Comparison of ENCODE assay signal across 8 cellular contexts in genomic region chr2:230864605-230865323, GRCh38. TPM values are rescaled to one million over a fixed set of nuclear protein-coding genes. Genes with fewer than 3 reads are reported as not detected.
A peak's percentile ranks its signal among the peaks of the same experiment; 100 is the strongest.
DNase-seq lines count a peak whose midpoint lies in the region; ATAC-seq, FAIRE-seq and TF ChIP-seq lines count a peak whose summit lies in the region.

ITM2C (plus strand) TSS chr2:230864942; CDS start chr2:230865026, 84 bp downstream.

- H3K4me1 ChIP-seq in Loucy (ENCODE audit: insufficient read depth, low read length, poor library complexity, severe bottlenecking) (peaks cover 34% of the 10 kb centered on the region), GM12878 (ENCODE audit: control insufficient read depth, insufficient read depth, low read length) (peaks cover 18% of the 10 kb centered on the region), skeletal muscle tissue (ENCODE audit: control insufficient read depth in 3 of 3, insufficient read depth in 3 of 3, low read length in 3 of 3) (peaks cover 5 to 16% (median 15%) of the 10 kb centered on the region in 3 donors)

- POLR2A ChIA-PET in GM12878 (lab: Charles Lee): interaction anchor here (0.5 to 1.0 kb wide), 4 partner anchors 9 to 60 kb away, joined by 3 to 6 read pairs (median 4); no protein-coding TSS in a partner anchor

- H3K4me2 ChIP-seq in Loucy (ENCODE audit: low read depth, low read length, poor library complexity, severe bottlenecking) (peak within 1 kb of the TSS; percentile 95), GM12878 (ENCODE audit: control insufficient read depth, insufficient read depth) (peak within 1 kb of the TSS; percentile 98)

- H3K27me3 ChIP-seq in Loucy (ENCODE audit: insufficient read depth, low read length, poor library complexity, severe bottlenecking) (peaks cover 4% of the 10 kb centered on the region), GM12878 (replicated peaks in 1 of 2; ENCODE audit: control insufficient read depth in 2 of 2, insufficient read depth in 2 of 2, low read length in 1 of 2) (no peaks in the 10 kb centered on the region; a peak in 2 of 4 replicates), skeletal muscle tissue (ENCODE audit: control insufficient read depth in 3 of 3, insufficient read depth in 3 of 3, low read length in 3 of 3) (peaks cover 17 to 27% (median 26%) of the 10 kb centered on the region in 3 donors)

- TF ChIP-seq POLR2A in GM12878 (IDR thresholded peaks at IDR 0.05; ENCODE audit: low read depth, low read length): peak; percentile 87

- H3K9me3 ChIP-seq in Loucy (ENCODE audit: insufficient read depth, low read depth, low read length) (no peaks in the 10 kb centered on the region), GM12878 (replicated peaks; ENCODE audit: control insufficient read depth, insufficient read depth, low read length) (no peaks in the 10 kb centered on the region), skeletal muscle tissue (ENCODE audit: control insufficient read depth in 3 of 3, low read length in 3 of 3) (no peaks in the 10 kb centered on the region)

- H3K9ac ChIP-seq in Loucy (ENCODE audit: low read depth, low read length, poor library complexity, severe bottlenecking) (peak within 1 kb of the TSS; percentile 98), GM12878 (ENCODE audit: control insufficient read depth, insufficient read depth, low read length) (peak within 1 kb of the TSS; percentile 76), skeletal muscle tissue (ENCODE audit: low read depth in 1 of 3, low read length in 3 of 3) (peak within 1 kb of the TSS; percentile 57 to 77 (median 59))

- peak; percentile 48 for TF ChIP-seq RAD21 in GM12878 (IDR thresholded peaks at IDR 0.05; ENCODE audit: insufficient read depth, low read depth, low read length)

- no peaks in the 10 kb centered on the region for H3K36me3 ChIP-seq in Loucy (ENCODE audit: insufficient read depth, low read length)
- no peaks in the 10 kb centered on the region for H3K36me3 ChIP-seq in GM12878 (ENCODE audit: control insufficient read depth in 2 of 2, insufficient read depth in 2 of 2, low read length in 1 of 2)
- H3K36me3 ChIP-seq in skeletal muscle tissue (ENCODE audit: control insufficient read depth in 3 of 3, insufficient read depth in 3 of 3, low read length in 3 of 3): no peaks in the 10 kb centered on the region

- peak within 1 kb of the TSS; percentile 97 for H3K4me3 ChIP-seq in Loucy (ENCODE audit: low read length, poor library complexity, severe bottlenecking)
- peak within 1 kb of the TSS; percentile 97 for H3K4me3 ChIP-seq in GM12878
- peak within 1 kb of the TSS; percentile 86 for H3K4me3 ChIP-seq in iPS-11a (ENCODE audit: low read depth, low read length)
- peak within 1 kb of the TSS; percentile 68 to 75 (median 69) for H3K4me3 ChIP-seq in skeletal muscle tissue (ENCODE audit: low read length in 3 of 3)

- H3K79me2 ChIP-seq in Loucy (ENCODE audit: insufficient read depth, low read length) (peaks cover 49% of the 10 kb centered on the region), GM12878 (ENCODE audit: control insufficient read depth, insufficient read depth, low read length) (peaks cover 4% of the 10 kb centered on the region)

- H3K27ac ChIP-seq in GM12878 (ENCODE audit: control insufficient read depth, insufficient read depth) (peak within 1 kb of the TSS; percentile 38), skeletal muscle tissue (ENCODE audit: low read depth, low read length) (no peak within 1 kb of the TSS)

- RAD21 ChIA-PET in GM12878 (lab: Charles Lee; ENCODE audit: unreplicated experiment): interaction anchor here (0.6 to 1.5 kb wide), 9 partner anchors 9 to 120 kb away, joined by 3 to 9 read pairs (median 4); partner anchors contain the start of gene GPR55

- BruUV-seq in GM12878 (replicated peaks; lab: Mats Ljungman, UMichigan): TSS peak; percentile 80

- 0 out of 2 replicates have a peak, but pooled peaks cover 8% of the 10 kb centered on the region for H3F3A ChIP-seq in Loucy (ENCODE audit: low read depth)

- no peak for TF ChIP-seq EP300 in GM12878 (IDR thresholded peaks at IDR 0.05; ENCODE audit: borderline replicate concordance in 1 of 2, control insufficient read depth in 1 of 2, low read depth in 2 of 2, low read length in 2 of 2)

- no peaks in the 10 kb centered on the region for H3K9me2 ChIP-seq in Loucy (replicated peaks; ENCODE audit: low read depth, low read length)

- CTCF ChIA-PET in GM12878 (lab: Yijun Ruan, JAX): interaction anchor here (0.6 to 4.9 kb wide), 13 partner anchors 9 to 124 kb away, joined by 3 to 25 read pairs (median 4); partner anchors contain the start of gene GPR55

- H4K20me1 ChIP-seq in Loucy (ENCODE audit: insufficient read depth, low read length, poor library complexity, severe bottlenecking) (peaks cover 20% of the 10 kb centered on the region), GM12878 (ENCODE audit: control insufficient read depth, insufficient read depth) (no peaks in the 10 kb centered on the region)

- SMC1A ChIA-PET in GM12878 (lab: Charles Lee; ENCODE audit: uncharacterized antibody, unreplicated experiment): interaction anchor here (1.3 to 1.8 kb wide), 3 partner anchors 8 to 60 kb away, joined by 3 to 5 read pairs (median 4); partner anchors contain the start of gene GPR55

- intact Hi-C loops in GM12878 (cut with micrococcal nuclease; ENCODE audit: unreplicated experiment): loop anchor here (2.0 kb wide), 1 partner anchor 30 kb away; no protein-coding TSS in a partner anchor

- TF ChIP-seq CTCF in Loucy (conservative IDR thresholded peaks at IDR 0.05; ENCODE audit: low read length) (peak; percentile 48), GM12878 (IDR thresholded peaks at IDR 0.05 in 2 of 3, conservative IDR thresholded peaks at IDR 0.05 in 1 of 3; ENCODE audit: control insufficient read depth in 2 of 3, extremely low read depth in 1 of 3, insufficient read depth in 1 of 3, low read depth in 3 of 3, low read length in 3 of 3) (peak; percentile 50 to 52 (median 52); a peak in 5 of 6 replicates)

- H2AFZ ChIP-seq in Loucy (ENCODE audit: low read length): peak within 1 kb of the TSS; percentile 73
- peak within 1 kb of the TSS; percentile 82 for H2AFZ ChIP-seq in GM12878 (ENCODE audit: control insufficient read depth, low read depth, low read length)

- 2% methylated on average over 39 of the region's 77 CpGs for whole genome bisulfite sequencing in GM12878 (ENCODE audit: insufficient coverage, insufficient replicate concordance, low lambda C conversion rate, missing lambda C conversion rate)

- FAIRE-seq in GM12878 (lab: Jason Lieb, UNC): peak; percentile 47

- in situ Hi-C loops in GM12878 (cut with MboI): no loop called here

- ATAC-seq in GM12878 (peak; percentile 84), GM18870 (IDR thresholded peaks at IDR 0.05; ENCODE audit: unreplicated experiment) (no peak)

- DNase-seq in GM03348 (ENCODE audit: low spot score): peak; percentile 95
- DNase-seq in GOT3 (lab: John Stamatoyannopoulos, UW): peak; percentile 53
- peak; percentile 64 for DNase-seq in T1000 (lab: John Stamatoyannopoulos, UW)
- DNase-seq in GM12878 (ENCODE audit: low read depth, low spot score): no peak

TF ChIP-seq in GM12878, 131 proteins besides CTCF, POLR2A, EP300 and RAD21 (continues in another document):
- TF ChIP-seq SREBF2 (IDR thresholded peaks at IDR 0.05; ENCODE audit: low read length) (no peak), SUPT20H (IDR thresholded peaks at IDR 0.05; ENCODE audit: borderline replicate concordance, control insufficient read depth, low read depth, low read length) (no peak), PAX8 (IDR thresholded peaks at IDR 0.05) (no peak), BCL11A (IDR thresholded peaks at IDR 0.05; ENCODE audit: low read depth, low read length) (no peak), NR2C1 (IDR thresholded peaks at IDR 0.05) (no peak), NFXL1 (IDR thresholded peaks at IDR 0.05; ENCODE audit: borderline replicate concordance) (no peak), ESRRA (IDR thresholded peaks at IDR 0.05; ENCODE audit: low read length) (0 out of 2 replicates have a peak, but pooled peaks have one; percentile 36), YY1 (IDR thresholded peaks at IDR 0.05; ENCODE audit: low read depth, low read length) (0 out of 2 replicates have a peak, but pooled peaks have one; percentile 38), YBX1 (IDR thresholded peaks at IDR 0.05) (no peak), STAT1 (conservative IDR thresholded peaks at IDR 0.05) (no peak), POLR2AphosphoS5 (IDR thresholded peaks at IDR 0.05; ENCODE audit: low read length) (0 out of 2 replicates have a peak, but pooled peaks have one; percentile 35), KDM1A (IDR thresholded peaks at IDR 0.05; ENCODE audit: borderline replicate concordance) (no peak), KAT2A (conservative IDR thresholded peaks at IDR 0.05; ENCODE audit: control insufficient read depth, low read depth, low read length) (no peak)

RNA-seq across cellular contexts. Expression of gene ITM2C, which starts in this region (rescaled TPM):
- 42.5 and 42.9 TPM in 2 replicates for total RNA-seq in GM12878 (2013; cell fraction: nucleolus; rRNA removed)
- 110 and 131 TPM in 2 replicates for total RNA-seq in GM12878 (2014; rRNA removed)
- 102 and 110 TPM in 2 replicates for total RNA-seq in GM12878 (2014; rRNA removed; fragmentation: Illumina TruSeq; extraction: Trizol)
- 155 and 167 TPM in 2 replicates for total RNA-seq in GM12878 (2021)
- 46.6 TPM for polyA plus RNA-seq in GM12878 (2011; ENCODE audit: low read depth)
- polyA plus RNA-seq in GM12878 (2011; rRNA removed): 57.5 and 96.3 TPM in 2 replicates
- 139 and 172 TPM in 2 replicates for polyA plus RNA-seq in GM12878 (2011; cell fraction: cytosol; rRNA removed)
- 53.0 and 55.2 TPM in 2 replicates for polyA plus RNA-seq in GM12878 (2011; cell fraction: nucleus; rRNA removed)
- polyA plus RNA-seq in GM12878 (2012): 79.4 and 173 TPM in 2 replicates
- polyA plus RNA-seq in GM12878 (2014; fragmentation: Illumina TruSeq; extraction: Trizol): 82.9 and 170 TPM in 2 replicates
- 10 to 100 TPM in 1 of 2 experiments, 1 to 10 TPM in 1; 5.4 to 16.9 TPM for polyA plus RNA-seq in GM12878 (2014; fragmentation: Nextera tagmentation; extraction: Ambion mirVana)
- 185 and 204 TPM in 2 replicates for polyA plus RNA-seq in GM12878 (2014; rRNA removed)
- polyA plus RNA-seq in GM12878 (2016; fragmentation: Nextera tagmentation; extraction: Ambion mirVana): 100 to 1,000 TPM; 191 to 195 TPM
- polyA minus RNA-seq in GM12878 (2011; rRNA and poly(A)+ RNA removed): 118 and 121 TPM in 2 replicates
- 26.1 and 33.1 TPM in 2 replicates for polyA minus RNA-seq in GM12878 (2011; cell fraction: cytosol; rRNA and poly(A)+ RNA removed)
- 5.1 and 9.5 TPM in 2 replicates for polyA minus RNA-seq in GM12878 (2011; cell fraction: nucleus; rRNA and poly(A)+ RNA removed)
- 84.0 TPM for total RNA-seq in skeletal muscle tissue
